In the genomic region with DNA sequence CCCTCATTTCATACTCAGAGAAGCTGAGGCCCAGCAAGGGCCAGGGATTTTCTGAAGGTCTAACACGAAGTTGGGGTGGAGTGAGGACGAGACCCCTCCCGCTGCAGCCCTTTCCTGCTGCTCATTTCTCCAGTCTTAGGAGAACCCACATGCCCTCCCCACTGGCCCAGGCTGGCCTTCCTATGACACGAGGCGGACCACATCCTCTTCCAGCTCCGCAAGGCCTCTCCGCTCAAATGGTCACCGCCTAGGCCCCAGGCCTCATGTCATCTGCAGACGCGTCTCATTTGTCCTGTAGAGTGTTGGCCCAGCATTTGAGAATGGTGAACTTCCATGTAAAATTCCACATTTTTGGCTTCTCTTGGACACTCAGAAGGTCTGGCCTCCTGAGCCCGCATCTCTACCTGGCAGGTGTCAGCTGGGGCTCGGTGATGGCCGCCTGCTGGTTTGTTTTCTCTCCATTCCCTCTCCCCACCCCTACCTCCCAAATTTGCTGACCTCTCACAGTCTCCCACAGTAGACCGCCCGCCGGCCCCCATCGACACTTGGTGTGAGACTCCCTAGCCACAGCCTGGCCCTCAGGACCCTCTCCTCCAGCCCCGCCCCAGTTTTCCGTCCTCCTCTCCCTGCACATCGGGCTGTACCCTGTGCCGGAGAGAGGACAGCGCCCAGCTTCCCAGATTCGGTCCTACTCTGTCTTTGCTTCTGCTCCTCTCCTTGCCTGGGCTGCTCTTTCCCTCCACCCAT, we compare ENCODE assay signal across 1 cellular context.
TF ChIP-seq lines count a peak whose summit lies in the region.

No MANE protein-coding gene starts in this region.

TF ChIP-seq in GM23338, 12 proteins besides CTCF, POLR2A, EP300 and RAD21:
- TF ChIP-seq, protein P1, sequence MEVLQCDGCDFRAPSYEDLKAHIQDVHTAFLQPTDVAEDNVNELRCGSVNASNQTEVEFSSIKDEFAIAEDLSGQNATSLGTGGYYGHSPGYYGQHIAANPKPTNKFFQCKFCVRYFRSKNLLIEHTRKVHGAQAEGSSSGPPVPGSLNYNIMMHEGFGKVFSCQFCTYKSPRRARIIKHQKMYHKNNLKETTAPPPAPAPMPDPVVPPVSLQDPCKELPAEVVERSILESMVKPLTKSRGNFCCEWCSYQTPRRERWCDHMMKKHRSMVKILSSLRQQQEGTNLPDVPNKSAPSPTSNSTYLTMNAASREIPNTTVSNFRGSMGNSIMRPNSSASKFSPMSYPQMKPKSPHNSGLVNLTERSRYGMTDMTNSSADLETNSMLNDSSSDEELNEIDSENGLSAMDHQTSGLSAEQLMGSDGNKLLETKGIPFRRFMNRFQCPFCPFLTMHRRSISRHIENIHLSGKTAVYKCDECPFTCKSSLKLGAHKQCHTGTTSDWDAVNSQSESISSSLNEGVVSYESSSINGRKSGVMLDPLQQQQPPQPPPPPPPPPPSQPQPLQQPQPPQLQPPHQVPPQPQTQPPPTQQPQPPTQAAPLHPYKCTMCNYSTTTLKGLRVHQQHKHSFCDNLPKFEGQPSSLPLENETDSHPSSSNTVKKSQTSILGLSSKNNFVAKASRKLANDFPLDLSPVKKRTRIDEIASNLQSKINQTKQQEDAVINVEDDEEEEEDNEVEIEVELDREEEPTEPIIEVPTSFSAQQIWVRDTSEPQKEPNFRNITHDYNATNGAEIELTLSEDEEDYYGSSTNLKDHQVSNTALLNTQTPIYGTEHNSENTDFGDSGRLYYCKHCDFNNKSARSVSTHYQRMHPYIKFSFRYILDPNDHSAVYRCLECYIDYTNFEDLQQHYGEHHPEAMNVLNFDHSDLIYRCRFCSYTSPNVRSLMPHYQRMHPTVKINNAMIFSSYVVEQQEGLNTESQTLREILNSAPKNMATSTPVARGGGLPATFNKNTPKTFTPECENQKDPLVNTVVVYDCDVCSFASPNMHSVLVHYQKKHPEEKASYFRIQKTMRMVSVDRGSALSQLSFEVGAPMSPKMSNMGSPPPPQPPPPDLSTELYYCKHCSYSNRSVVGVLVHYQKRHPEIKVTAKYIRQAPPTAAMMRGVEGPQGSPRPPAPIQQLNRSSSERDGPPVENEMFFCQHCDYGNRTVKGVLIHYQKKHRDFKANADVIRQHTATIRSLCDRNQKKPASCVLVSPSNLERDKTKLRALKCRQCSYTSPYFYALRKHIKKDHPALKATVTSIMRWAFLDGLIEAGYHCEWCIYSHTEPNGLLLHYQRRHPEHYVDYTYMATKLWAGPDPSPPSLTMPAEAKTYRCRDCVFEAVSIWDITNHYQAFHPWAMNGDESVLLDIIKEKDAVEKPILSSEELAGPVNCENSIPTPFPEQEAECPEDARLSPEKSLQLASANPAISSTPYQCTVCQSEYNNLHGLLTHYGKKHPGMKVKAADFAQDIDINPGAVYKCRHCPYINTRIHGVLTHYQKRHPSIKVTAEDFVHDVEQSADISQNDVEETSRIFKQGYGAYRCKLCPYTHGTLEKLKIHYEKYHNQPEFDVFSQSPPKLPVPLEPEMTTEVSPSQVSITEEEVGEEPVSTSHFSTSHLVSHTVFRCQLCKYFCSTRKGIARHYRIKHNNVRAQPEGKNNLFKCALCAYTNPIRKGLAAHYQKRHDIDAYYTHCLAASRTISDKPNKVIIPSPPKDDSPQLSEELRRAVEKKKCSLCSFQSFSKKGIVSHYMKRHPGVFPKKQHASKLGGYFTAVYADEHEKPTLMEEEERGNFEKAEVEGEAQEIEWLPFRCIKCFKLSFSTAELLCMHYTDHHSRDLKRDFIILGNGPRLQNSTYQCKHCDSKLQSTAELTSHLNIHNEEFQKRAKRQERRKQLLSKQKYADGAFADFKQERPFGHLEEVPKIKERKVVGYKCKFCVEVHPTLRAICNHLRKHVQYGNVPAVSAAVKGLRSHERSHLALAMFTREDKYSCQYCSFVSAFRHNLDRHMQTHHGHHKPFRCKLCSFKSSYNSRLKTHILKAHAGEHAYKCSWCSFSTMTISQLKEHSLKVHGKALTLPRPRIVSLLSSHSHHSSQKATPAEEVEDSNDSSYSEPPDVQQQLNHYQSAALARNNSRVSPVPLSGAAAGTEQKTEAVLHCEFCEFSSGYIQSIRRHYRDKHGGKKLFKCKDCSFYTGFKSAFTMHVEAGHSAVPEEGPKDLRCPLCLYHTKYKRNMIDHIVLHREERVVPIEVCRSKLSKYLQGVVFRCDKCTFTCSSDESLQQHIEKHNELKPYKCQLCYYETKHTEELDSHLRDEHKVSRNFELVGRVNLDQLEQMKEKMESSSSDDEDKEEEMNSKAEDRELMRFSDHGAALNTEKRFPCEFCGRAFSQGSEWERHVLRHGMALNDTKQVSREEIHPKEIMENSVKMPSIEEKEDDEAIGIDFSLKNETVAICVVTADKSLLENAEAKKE (CRISPR knock-in tag; IDR thresholded peaks at IDR 0.05): no peak
- no peak for TF ChIP-seq CREB1 (CRISPR knock-in tag; IDR thresholded peaks at IDR 0.05; ENCODE audit: low read depth)
- TF ChIP-seq NANOG (IDR thresholded peaks at IDR 0.05; ENCODE audit: borderline replicate concordance): no peak
- no peak for TF ChIP-seq ZNF114 (CRISPR knock-in tag; IDR thresholded peaks at IDR 0.05)
- TF ChIP-seq, protein P2, sequence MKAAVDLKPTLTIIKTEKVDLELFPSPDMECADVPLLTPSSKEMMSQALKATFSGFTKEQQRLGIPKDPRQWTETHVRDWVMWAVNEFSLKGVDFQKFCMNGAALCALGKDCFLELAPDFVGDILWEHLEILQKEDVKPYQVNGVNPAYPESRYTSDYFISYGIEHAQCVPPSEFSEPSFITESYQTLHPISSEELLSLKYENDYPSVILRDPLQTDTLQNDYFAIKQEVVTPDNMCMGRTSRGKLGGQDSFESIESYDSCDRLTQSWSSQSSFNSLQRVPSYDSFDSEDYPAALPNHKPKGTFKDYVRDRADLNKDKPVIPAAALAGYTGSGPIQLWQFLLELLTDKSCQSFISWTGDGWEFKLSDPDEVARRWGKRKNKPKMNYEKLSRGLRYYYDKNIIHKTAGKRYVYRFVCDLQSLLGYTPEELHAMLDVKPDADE (IDR thresholded peaks at IDR 0.05): no peak
